ENCODE assay signal across 20 cellular contexts in genomic region chr4:8130346-8131066, GRCh38. TPM values are rescaled to one million over a fixed set of nuclear protein-coding genes. Genes with fewer than 3 reads are reported as not detected.
DNase-seq lines count a peak whose midpoint lies in the region; TF ChIP-seq lines count a peak whose summit lies in the region.
"Had no signal": no experiment of that assay in that cellular context is flagged by ENCODE, and none has a peak within 500 bp of the region (broad histone marks: within the 10 kb centered on the region; RNA-seq: fewer than 3 reads in every experiment).

No MANE protein-coding gene starts in this region.

- no peak overlapping the region for H3K4me3 Mint-ChIP-seq in CD14-positive monocyte
- H3K4me3 Mint-ChIP-seq: CD4-positive, alpha-beta memory T cell had no signal

- CTCF ChIA-PET in OCI-LY7 (lab: Charles Lee; ENCODE audit: unreplicated experiment) = interaction anchor here (0.6 to 1.0 kb wide), 2 partner anchors 9 to 47 kb away, joined by 4 to 5 read pairs; no protein-coding TSS in a partner anchor

- BruUV-seq in OCI-LY7 (replicated peaks; lab: Mats Ljungman, UMichigan) = no TSS peak

- no peaks in the 10 kb centered on the region for H3K27me3 ChIP-seq in DOHH2 (ENCODE audit: control insufficient read depth, low read length)
- no peaks in the 10 kb centered on the region for H3K27me3 ChIP-seq in neural cell (ENCODE audit: insufficient read depth, low read depth, low read length)
- no peaks in the 10 kb centered on the region for H3K27me3 ChIP-seq in spleen (replicated peaks in 1 of 7)
- no peaks in the 10 kb centered on the region for H3K27me3 ChIP-seq in vagina
- H3K27me3 ChIP-seq: BE2C, MG63 had no signal

- no peak for TF ChIP-seq EP300 in neural cell (conservative IDR thresholded peaks at IDR 0.05; ENCODE audit: poor library complexity, severe bottlenecking)

- H3K36me3 ChIP-seq in DOHH2 (ENCODE audit: control insufficient read depth, low read length) (no peaks in the 10 kb centered on the region), OCI-LY7 (ENCODE audit: insufficient read depth, low read length) (no peaks in the 10 kb centered on the region), neural cell (ENCODE audit: insufficient read depth, low read length) (no peaks in the 10 kb centered on the region), spleen (peaks cover 0 to 6% (median 0%) of the 10 kb centered on the region in 6 donors), vagina (no peaks in the 10 kb centered on the region)
- H3K36me3 ChIP-seq: BE2C, MG63 had no signal

- no peaks in the 10 kb centered on the region for H3K4me1 Mint-ChIP-seq in CD14-positive monocyte

- H3K27ac ChIP-seq in DOHH2 (ENCODE audit: low read depth, low read length) (peak overlapping the region; percentile 85), OCI-LY7 (ENCODE audit: low read depth, low read length, poor library complexity, severe bottlenecking) (peak overlapping the region; percentile 67), neural cell (ENCODE audit: low read length) (peak overlapping the region; percentile 55), spleen (peak overlapping the region in 7 of 8 donors; percentile 35 to 85 (median 77)), vagina (no peak overlapping the region)

- H3K4me3 ChIP-seq in DOHH2 (ENCODE audit: low read length) (peak overlapping the region; percentile 48), OCI-LY7 (ENCODE audit: low read depth, low read length, poor library complexity, severe bottlenecking) (no peak overlapping the region), neural cell (ENCODE audit: low read length) (no peak overlapping the region), spleen (no peak overlapping the region), vagina (no peak overlapping the region)
- H3K4me3 ChIP-seq: K562, MG63 had no signal

- H3K4me1 ChIP-seq in DOHH2 (ENCODE audit: control insufficient read depth, low read length) (peaks cover 28% of the 10 kb centered on the region), OCI-LY7 (ENCODE audit: insufficient read depth, low read length, poor library complexity, severe bottlenecking) (peaks cover 21% of the 10 kb centered on the region), spleen (peaks cover 24 to 98% (median 70%) of the 10 kb centered on the region in 6 donors), vagina (no peaks in the 10 kb centered on the region)
- H3K4me1 ChIP-seq: Caco-2 had no signal

- no peak overlapping the region for H3K27ac Mint-ChIP-seq in CD14-positive monocyte
- H3K27ac Mint-ChIP-seq: CD4-positive, alpha-beta memory T cell had no signal

- TF ChIP-seq RAD21 in neural cell (conservative IDR thresholded peaks at IDR 0.05) = no peak

- no peaks in the 10 kb centered on the region for H3K9me3 ChIP-seq in DOHH2 (ENCODE audit: control insufficient read depth, insufficient read depth, low read length)
- no peaks in the 10 kb centered on the region for H3K9me3 ChIP-seq in OCI-LY7 (ENCODE audit: low read length)
- H3K9me3 ChIP-seq in neural cell (ENCODE audit: low read length) = no peaks in the 10 kb centered on the region
- no peaks in the 10 kb centered on the region for H3K9me3 ChIP-seq in spleen
- H3K9me3 ChIP-seq in vagina = no peaks in the 10 kb centered on the region
- H3K9me3 ChIP-seq: BE2C, Caco-2, MG63 had no signal

- H3K9me3 Mint-ChIP-seq in CD14-positive monocyte = no peaks in the 10 kb centered on the region

- H3K9ac ChIP-seq in neural cell (ENCODE audit: low read length) = peak overlapping the region; percentile 38

- H3K9me2 ChIP-seq in DOHH2 (replicated peaks; ENCODE audit: control insufficient read depth, low read length) (no peaks in the 10 kb centered on the region), OCI-LY7 (ENCODE audit: insufficient read depth, low read length) (no peaks in the 10 kb centered on the region), neural cell (ENCODE audit: insufficient read depth, low read length) (no peaks in the 10 kb centered on the region)

- no peak for TF ChIP-seq CTCF in DOHH2 (IDR thresholded peaks at IDR 0.05; ENCODE audit: low read depth, low read length, poor library complexity, severe bottlenecking)
- TF ChIP-seq CTCF in OCI-LY7 (conservative IDR thresholded peaks at IDR 0.05; ENCODE audit: low read length) = no peak
- TF ChIP-seq CTCF in neural cell (IDR thresholded peaks at IDR 0.05; ENCODE audit: poor library complexity, severe bottlenecking) = no peak
- no peak for TF ChIP-seq CTCF in spleen (IDR thresholded peaks at IDR 0.05 in 8 of 11, conservative IDR thresholded peaks at IDR 0.05 in 3 of 11)
- TF ChIP-seq CTCF in vagina (IDR thresholded peaks at IDR 0.05) = no peak
- no peak for TF ChIP-seq CTCF in CD14-positive monocyte (IDR thresholded peaks at IDR 0.05)

- H4K20me1 ChIP-seq in DOHH2 (ENCODE audit: control insufficient read depth, insufficient read depth, low read depth, low read length) = no peaks in the 10 kb centered on the region
- H4K20me1 ChIP-seq in OCI-LY7 (ENCODE audit: insufficient read depth, low read length) = no peaks in the 10 kb centered on the region
- H4K20me1 ChIP-seq in neural cell (ENCODE audit: insufficient read depth) = no peaks in the 10 kb centered on the region

- DNase-seq in OCI-LY7 (ENCODE audit: low spot score) (peak; percentile 20), spleen (no peak), vagina (ENCODE audit: extremely low spot score in 2 of 2) (no peak), CD14-positive monocyte (ENCODE audit: low spot score) (no peak), NCI-H1694 treated with DMSO at 0.1 percent for 48 hours (lab: John Stamatoyannopoulos, UW) (no peak), globus pallidus (ENCODE audit: low spot score) (no peak)
- DNase-seq: BE2C; Caco-2; CD4-positive, alpha-beta memory T cell; DMS 273 treated with DMSO at 0.1 percent for 48 hours; DMS79 treated with DMSO at 0.1 percent for 48 hours; MG63; NCI-H187; NCI-H446; NCI-H526; PC-3; SHP77 had no signal

- H3K79me2 ChIP-seq in DOHH2 (ENCODE audit: control insufficient read depth, low read length) (no peaks in the 10 kb centered on the region), OCI-LY7 (ENCODE audit: insufficient read depth, low read depth, low read length) (no peaks in the 10 kb centered on the region), neural cell (replicated peaks; ENCODE audit: insufficient read depth, low read length) (no peaks in the 10 kb centered on the region)

- TF ChIP-seq POLR2A in spleen (IDR thresholded peaks at IDR 0.05) = no peak
- TF ChIP-seq POLR2A in vagina (IDR thresholded peaks at IDR 0.05) = no peak

- H3F3A ChIP-seq in DOHH2 (ENCODE audit: control insufficient read depth, insufficient read depth) (no peaks in the 10 kb centered on the region), neural cell (ENCODE audit: insufficient read depth, low read length, poor library complexity, severe bottlenecking) (no peaks in the 10 kb centered on the region)

- POLR2A ChIA-PET in OCI-LY7 (lab: Charles Lee) = interaction anchor here (0.6 to 1.0 kb wide), 4 partner anchors 9 to 32 kb away, joined by 3 to 5 read pairs (median 3); partner anchors contain the start of gene ABLIM2

- WGBS in spleen, 5 donors = 70 to 80% (median 72%) methylated on average over 17 to 18 of the region's 18 CpGs

- intact Hi-C loops in OCI-LY7 (cut with micrococcal nuclease; ENCODE audit: unreplicated experiment) (loop anchor here (2.0 kb wide), 1 partner anchor 32 kb away; no protein-coding TSS in a partner anchor), spleen (cut with DNase I; ENCODE audit: low total_unique reads) (no loop called here), vagina (cut with DNase I) (no loop called here), CD14-positive monocyte (cut with micrococcal nuclease) (no loop called here)

- H2AFZ ChIP-seq in OCI-LY7 (ENCODE audit: low read length) (peak overlapping the region; percentile 62), neural cell (ENCODE audit: low read depth, low read length) (no peak overlapping the region)

- no peaks in the 10 kb centered on the region for H3K36me3 Mint-ChIP-seq in CD14-positive monocyte

- H3K4me2 ChIP-seq in DOHH2 (ENCODE audit: low read length) = peak overlapping the region; percentile 76
- peak overlapping the region; percentile 48 for H3K4me2 ChIP-seq in OCI-LY7 (ENCODE audit: low read length)
- no peak overlapping the region for H3K4me2 ChIP-seq in neural cell (ENCODE audit: low read length)

- peaks cover 8 to 15% (median 8%) of the 10 kb centered on the region in 3 donors for H3K27me3 Mint-ChIP-seq in CD14-positive monocyte (ENCODE audit: low read depth in 3 of 3)
- H3K27me3 Mint-ChIP-seq: CD4-positive, alpha-beta memory T cell had no signal

TF ChIP-seq in neural cell, 6 proteins besides CTCF, POLR2A, EP300 and RAD21 (continues in another document):
- TF ChIP-seq POLR2AphosphoS5 (IDR thresholded peaks at IDR 0.05) (no peak), SMC3 (conservative IDR thresholded peaks at IDR 0.05; ENCODE audit: poor library complexity) (no peak), EZH2 (IDR thresholded peaks at IDR 0.05; ENCODE audit: borderline replicate concordance, insufficient read depth, low read length, poor library complexity, severe bottlenecking) (no peak)

RNA-seq across cellular contexts. Expression of gene ABLIM2, which starts 28.1 kb away (rescaled TPM):
- 0.23 and 0.76 TPM in 2 replicates for total RNA-seq in OCI-LY7 (2014; rRNA removed; shearing (Covaris generic))
- total RNA-seq in OCI-LY7 (2022) = 0.72 TPM in 1 of 2 replicates, not detected in the other
- polyA plus RNA-seq in neural cell = 14.9 and 103 TPM in 2 replicates
- polyA minus RNA-seq in neural cell = 29.7 and 47.6 TPM in 2 replicates
- total RNA-seq in spleen = 100 to 1,000 TPM in 4 of 7 donors, 10 to 100 TPM in 3; 41.8 to 127 (median 100) TPM
- 10 to 100 TPM; 11.8 to 49.8 (median 26.6) TPM for polyA plus RNA-seq in spleen
- 15.5 TPM for total RNA-seq in vagina
- not detected for polyA plus RNA-seq in CD14-positive monocyte
- total RNA-seq: K562 had no signal
- polyA plus RNA-seq: K562 had no signal
